In the genomic region with DNA sequence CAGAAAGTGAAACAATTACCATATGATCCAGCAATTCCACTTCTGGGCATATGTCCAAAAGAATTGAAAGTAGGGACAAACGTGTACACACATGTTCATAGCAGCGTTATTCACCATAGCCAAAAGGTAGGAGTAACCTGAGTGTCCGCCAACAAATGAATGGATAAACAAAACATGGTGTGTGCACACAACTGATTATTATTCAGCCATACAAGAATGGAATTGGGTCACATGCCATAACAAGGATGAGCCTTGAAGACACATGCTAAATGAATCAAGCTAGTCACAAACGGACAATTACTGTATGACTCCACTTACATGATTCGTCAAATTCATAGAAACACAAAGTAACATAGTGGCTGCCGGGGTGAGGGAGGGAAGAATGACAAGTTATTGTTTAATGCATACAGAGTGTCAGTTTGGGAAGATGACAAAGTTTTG, we compare ENCODE assay signal across 14 cellular contexts. TPM values are rescaled to one million over a fixed set of nuclear protein-coding genes. Genes with fewer than 3 reads are reported as not detected.
DNase-seq lines count a peak whose midpoint lies in the region; ATAC-seq and TF ChIP-seq lines count a peak whose summit lies in the region.
"Had no signal": no experiment of that assay in that cellular context is flagged by ENCODE, and none has a peak within 500 bp of the region (broad histone marks: within the 10 kb centered on the region; RNA-seq: fewer than 3 reads in every experiment).

No MANE protein-coding gene starts in this region.

- no peaks in the 10 kb centered on the region for H3F3A ChIP-seq in MM.1S (ENCODE audit: insufficient read depth, low read length)

- H3K23ac ChIP-seq in neuronal stem cell (ENCODE audit: low read depth, low read length, poor library complexity) (no peak overlapping the region), mesendoderm (ENCODE audit: low read length) (no peak overlapping the region)

- H2BK120ac ChIP-seq in neuronal stem cell (ENCODE audit: low read depth, low read length) (no peak overlapping the region), mesendoderm (ENCODE audit: low read depth, low read length) (no peak overlapping the region)

- POLR2A ChIA-PET in AG04450 (lab: Yijun Ruan, JAX): no interaction called here

- H3K14ac ChIP-seq in neuronal stem cell (ENCODE audit: low read length): no peak overlapping the region

- H3K79me1 ChIP-seq in neuronal stem cell (ENCODE audit: low read depth, low read length) (no peaks in the 10 kb centered on the region), mesendoderm (ENCODE audit: low read length) (no peaks in the 10 kb centered on the region)

- no CpG with 5 or more reads among the region's 6 CpGs for WGBS in neuronal stem cell (ENCODE audit: extremely low coverage in 2 of 2, insufficient read length in 2 of 2, insufficient replicate concordance in 1 of 2), 2 donors
- no CpG with 5 or more reads among the region's 6 CpGs for WGBS in mesendoderm (ENCODE audit: extremely low coverage, insufficient coverage, low lambda C conversion rate)

- H4K5ac ChIP-seq in mesendoderm (ENCODE audit: low read length): no peak overlapping the region

- no peak overlapping the region for H2BK12ac ChIP-seq in neuronal stem cell (ENCODE audit: low read length)

- H3K4me1 ChIP-seq in MM.1S (ENCODE audit: low read length): no peaks in the 10 kb centered on the region
- peaks cover 9 to 12% of the 10 kb centered on the region in 2 donors for H3K4me1 ChIP-seq in neuronal stem cell (ENCODE audit: control insufficient read depth in 2 of 2, insufficient read depth in 1 of 2, low read depth in 1 of 2, low read length in 2 of 2)
- no peaks in the 10 kb centered on the region for H3K4me1 ChIP-seq in mesendoderm (ENCODE audit: control insufficient read depth, low read depth, low read length)

- H2AFZ ChIP-seq in MM.1S (ENCODE audit: low read length): no peak overlapping the region
- no peak overlapping the region for H2AFZ ChIP-seq in neuronal stem cell (ENCODE audit: low read length)

- TF ChIP-seq CTCF in AG04450 (IDR thresholded peaks at IDR 0.05; ENCODE audit: low read depth, low read length) (no peak), MM.1S (IDR thresholded peaks at IDR 0.05; ENCODE audit: low read length) (no peak)

- no peaks in the 10 kb centered on the region for H3K79me2 ChIP-seq in MM.1S (ENCODE audit: low read length)
- no peaks in the 10 kb centered on the region for H3K79me2 ChIP-seq in mesendoderm (ENCODE audit: control insufficient read depth, insufficient read depth, low read length)

- no peak overlapping the region for H3K4me3 ChIP-seq in AG04450 (ENCODE audit: low read depth, low read length)
- no peak overlapping the region for H3K4me3 ChIP-seq in MM.1S (ENCODE audit: low read length)
- H3K4me3 ChIP-seq in neuronal stem cell (ENCODE audit: low read length in 2 of 2): no peak overlapping the region
- H3K4me3 ChIP-seq in mesendoderm (ENCODE audit: low read length): no peak overlapping the region
- H3K4me3 ChIP-seq: left lung had no signal

- peak; percentile 6 for DNase-seq in AG04450 (ENCODE audit: low read depth, low spot score)
- peak; percentile 9 for DNase-seq in NCI-H1048 (lab: John Stamatoyannopoulos, UW)
- peak; percentile 85 for DNase-seq in NCI-H748 (lab: John Stamatoyannopoulos, UW; ENCODE audit: unreplicated experiment)
- no peak for DNase-seq in MM.1S
- DNase-seq in neuronal stem cell (ENCODE audit: low spot score): no peak
- DNase-seq in HCEC 1CT: no peak
- no peak for DNase-seq in mesendoderm
- DNase-seq: activated CD4-positive, alpha-beta T cell treated with anti-CD3 and anti-CD28 coated beads, Interleukin-2, amount 50 U/mL, for 48 hours; activated naive CD4-positive, alpha-beta T cell treated with anti-CD3 and anti-CD28 coated beads for 36 hours; Kasumi-1; left lung; OCI-M1 had no signal

- H3K27me3 ChIP-seq in AG04450 (ENCODE audit: control insufficient read depth, insufficient read depth, low read length) (no peaks in the 10 kb centered on the region), MM.1S (replicated peaks; ENCODE audit: insufficient read depth, low read length) (no peaks in the 10 kb centered on the region), neuronal stem cell (ENCODE audit: control insufficient read depth in 3 of 3, insufficient read depth in 3 of 3, low read depth in 1 of 3, low read length in 3 of 3) (no peaks in the 10 kb centered on the region), mesendoderm (ENCODE audit: insufficient read depth, low read length, poor library complexity) (no peaks in the 10 kb centered on the region)
- H3K27me3 ChIP-seq: left lung had no signal

- H3K9me2 ChIP-seq in MM.1S (replicated peaks; ENCODE audit: insufficient read depth, low read length): no peaks in the 10 kb centered on the region

- H3K4me2 ChIP-seq in MM.1S (ENCODE audit: low read depth, low read length) (no peak overlapping the region), neuronal stem cell (ENCODE audit: insufficient read depth, low read length, poor library complexity, severe bottlenecking) (no peak overlapping the region), mesendoderm (ENCODE audit: low read length) (no peak overlapping the region)

- no peak overlapping the region for H3K56ac ChIP-seq in mesendoderm (ENCODE audit: low read length)

- H4K91ac ChIP-seq in neuronal stem cell (ENCODE audit: low read depth, low read length, poor library complexity): no peak overlapping the region

- no peaks in the 10 kb centered on the region for H4K20me1 ChIP-seq in MM.1S (ENCODE audit: insufficient read depth, low read length)

- no peak overlapping the region for H2AK5ac ChIP-seq in neuronal stem cell (ENCODE audit: low read depth, low read length)
- no peak overlapping the region for H2AK5ac ChIP-seq in mesendoderm (ENCODE audit: low read length)

- peak; percentile 97 for ATAC-seq in esophagus mucosa
- ATAC-seq: left lung had no signal

- H3K9me3 ChIP-seq in AG04450 (ENCODE audit: control insufficient read depth, insufficient read depth, low read length): no peaks in the 10 kb centered on the region
- H3K9me3 ChIP-seq in MM.1S (replicated peaks; ENCODE audit: insufficient read depth, low read length): no peaks in the 10 kb centered on the region
- no peaks in the 10 kb centered on the region for H3K9me3 ChIP-seq in neuronal stem cell (replicated peaks in 1 of 2; ENCODE audit: control insufficient read depth in 2 of 2, insufficient read depth in 1 of 2, low read depth in 1 of 2, low read length in 2 of 2)
- H3K9me3 ChIP-seq: left lung had no signal

- H3K27ac ChIP-seq in AG04450 (ENCODE audit: low read depth, low read length): no peak overlapping the region
- H3K27ac ChIP-seq in MM.1S (ENCODE audit: low read length): no peak overlapping the region
- H3K27ac ChIP-seq in neuronal stem cell (replicated peaks; ENCODE audit: low read length): no peak overlapping the region
- H3K27ac ChIP-seq in mesendoderm (ENCODE audit: low read depth, low read length): no peak overlapping the region
- H3K27ac ChIP-seq: left lung had no signal

- H3K36me3 ChIP-seq in MM.1S (replicated peaks; ENCODE audit: insufficient read depth, low read length) (no peaks in the 10 kb centered on the region), neuronal stem cell (replicated peaks in 1 of 2; ENCODE audit: control insufficient read depth in 2 of 2, insufficient read depth in 2 of 2, low read length in 2 of 2) (peaks cover 0 to 21% of the 10 kb centered on the region in 2 donors), mesendoderm (ENCODE audit: control insufficient read depth, insufficient read depth, low read length) (no peaks in the 10 kb centered on the region)

- H3K18ac ChIP-seq in neuronal stem cell (ENCODE audit: low read length): no peak overlapping the region
- no peak overlapping the region for H3K18ac ChIP-seq in mesendoderm (ENCODE audit: low read length)

- H4K8ac ChIP-seq in neuronal stem cell (ENCODE audit: low read depth, low read length): no peak overlapping the region
- H4K8ac ChIP-seq in mesendoderm (ENCODE audit: low read depth, low read length): no peak overlapping the region

- H3K4ac ChIP-seq in neuronal stem cell (ENCODE audit: low read length): no peak overlapping the region
- no peak overlapping the region for H3K4ac ChIP-seq in mesendoderm (ENCODE audit: low read depth, low read length)

- H2BK15ac ChIP-seq in neuronal stem cell (ENCODE audit: low read length) (no peak overlapping the region), mesendoderm (replicated peaks; ENCODE audit: low read depth) (no peak overlapping the region)

- CTCF ChIA-PET in AG04450 (lab: Charles Lee): no interaction called here

- no peak overlapping the region for H3K9ac ChIP-seq in MM.1S (ENCODE audit: low read length)
- no peak overlapping the region for H3K9ac ChIP-seq in neuronal stem cell (ENCODE audit: low read depth, low read length, poor library complexity)
- H3K9ac ChIP-seq in mesendoderm (ENCODE audit: low read length): no peak overlapping the region

- H2BK5ac ChIP-seq in neuronal stem cell (ENCODE audit: low read length): no peak overlapping the region
- H2BK5ac ChIP-seq in mesendoderm (ENCODE audit: low read length): no peak overlapping the region

RNA-seq across cellular contexts. Expression of gene OIT3, which starts 4.1 kb away (rescaled TPM):
- not detected in 2 replicates for polyA plus RNA-seq in AG04450 (2011; rRNA removed)
- not detected in 2 replicates for polyA minus RNA-seq in AG04450 (2011; rRNA and poly(A)+ RNA removed)
- not detected for total RNA-seq in esophagus mucosa
- polyA plus RNA-seq in neuronal stem cell (2013, experiment 1 of 2): 0.03 TPM
- not detected for polyA plus RNA-seq in neuronal stem cell (2013, experiment 2 of 2)
- not detected for polyA plus RNA-seq in mesendoderm (2013, experiment 1 of 2)
- not detected for polyA plus RNA-seq in mesendoderm (2013, experiment 2 of 2)
- total RNA-seq: activated naive CD4-positive, alpha-beta T cell treated with anti-CD3 and anti-CD28 coated beads for 36 hours had no signal
- polyA plus RNA-seq: neural cell had no signal

Comparison
In these comparisons a context has a peak if more than half of its experiments do, and no peak if none do; other contexts are left out.
1. DNase-seq: peak in AG04450 (single experiment), NCI-H1048 (single experiment) and NCI-H748 (single experiment); none in MM.1S (single experiment), neuronal stem cell (single experiment), HCEC 1CT (single experiment) and mesendoderm (single experiment).